ENCODE assay signal across 8 cellular contexts in the genomic region with DNA sequence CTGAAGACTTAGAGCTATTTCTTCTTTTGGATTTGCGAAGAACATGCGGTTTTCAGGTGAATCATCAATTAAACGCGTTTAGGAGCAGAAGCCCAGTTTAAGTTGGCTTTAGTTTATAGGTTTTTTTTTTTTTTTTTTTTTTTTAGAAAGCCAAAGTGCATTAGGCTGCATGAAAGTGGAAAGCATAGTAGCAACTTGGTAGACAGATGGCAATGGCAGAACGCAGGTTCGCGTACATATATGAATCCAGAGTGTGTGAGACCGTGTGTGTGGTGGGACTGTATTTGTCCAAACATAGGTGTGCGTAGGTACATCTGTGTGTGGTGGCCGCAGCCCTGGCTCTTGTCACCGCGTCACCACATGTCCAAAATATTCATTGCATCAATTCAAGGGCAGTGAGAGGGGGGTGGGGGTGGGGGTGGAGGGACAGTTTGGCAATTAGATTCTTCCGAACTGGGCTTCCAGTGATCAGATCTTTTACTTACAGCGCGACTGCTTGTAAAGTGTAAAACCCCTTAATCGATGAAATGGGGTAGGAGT. TPM values are rescaled to one million over a fixed set of nuclear protein-coding genes. Genes with fewer than 3 reads are reported as not detected.
DNase-seq lines count a peak whose midpoint lies in the region; ATAC-seq and TF ChIP-seq lines count a peak whose summit lies in the region.

No MANE protein-coding gene starts in this region.

- no peaks in the 10 kb centered on the region for H3K9me3 Mint-ChIP-seq in activated T-helper 2 cell treated with anti-CD3 and anti-CD28 coated beads, Interferon-gamma antibody, Interleukin-2, Interleukin-4, amounts not matched to agents 10 μg/mL and 5 μg/mL and 100 μg/mL, durations not matched to agents 14 hours and 24 hours and 36 hours

- no peaks in the 10 kb centered on the region for H3K36me3 ChIP-seq in gastroesophageal sphincter
- H3K36me3 ChIP-seq in neutrophil: no peaks in the 10 kb centered on the region

- H3K9me3 ChIP-seq in gastroesophageal sphincter (no peaks in the 10 kb centered on the region), neutrophil (no peaks in the 10 kb centered on the region)

- no peaks in the 10 kb centered on the region for H3K36me3 Mint-ChIP-seq in activated T-helper 2 cell treated with anti-CD3 and anti-CD28 coated beads, Interferon-gamma antibody, Interleukin-2, Interleukin-4, amounts not matched to agents 10 μg/mL and 5 μg/mL and 100 μg/mL, durations not matched to agents 14 hours and 24 hours and 36 hours (ENCODE audit: low read depth)

- peaks cover 0 to 28% (median 4%) of the 10 kb centered on the region in 3 donors for H3K4me1 ChIP-seq in gastroesophageal sphincter
- H3K4me1 ChIP-seq in neutrophil (ENCODE audit: control insufficient read depth in 1 of 2, insufficient read depth in 1 of 2, low read depth in 1 of 2, low read length in 1 of 2): peaks cover 27 to 29% of the 10 kb centered on the region in 2 experiments

- peak overlapping the region; percentile 99 for H3K27ac Mint-ChIP-seq in activated T-helper 2 cell treated with anti-CD3 and anti-CD28 coated beads, Interferon-gamma antibody, Interleukin-2, Interleukin-4, amounts not matched to agents 10 μg/mL and 5 μg/mL and 100 μg/mL, durations not matched to agents 14 hours and 24 hours and 36 hours

- H3K27me3 ChIP-seq in gastroesophageal sphincter (no peaks in the 10 kb centered on the region), neutrophil (no peaks in the 10 kb centered on the region)

- peak overlapping the region; percentile 96 for H3K4me3 Mint-ChIP-seq in activated T-helper 2 cell treated with anti-CD3 and anti-CD28 coated beads, Interferon-gamma antibody, Interleukin-2, Interleukin-4, amounts not matched to agents 10 μg/mL and 5 μg/mL and 100 μg/mL, durations not matched to agents 14 hours and 24 hours and 36 hours (ENCODE audit: low read depth)

- H3K4me3 ChIP-seq in gastroesophageal sphincter (peak overlapping the region; percentile 71 to 83), neutrophil (ENCODE audit: low read depth in 1 of 2, low read length in 1 of 2) (peak overlapping the region; percentile 91 to 94)

- peak; percentile 9 for ATAC-seq in Right ventricle myocardium superior (ENCODE audit: poor library complexity)
- ATAC-seq in Right ventricle myocardium inferior: no peak
- ATAC-seq in gastroesophageal sphincter: no peak
- no peak for ATAC-seq in GM19463 (IDR thresholded peaks at IDR 0.05; ENCODE audit: unreplicated experiment)
- no peak for ATAC-seq in GM18498 (IDR thresholded peaks at IDR 0.05; ENCODE audit: unreplicated experiment)

- H3K27ac ChIP-seq in gastroesophageal sphincter (peak overlapping the region; percentile 94 to 99 (median 98)), neutrophil (peak overlapping the region; percentile 96)

- TF ChIP-seq EP300 in gastroesophageal sphincter (IDR thresholded peaks at IDR 0.05): no peak

- intact Hi-C loops in Right ventricle myocardium superior (cut with DNase I): loop anchor here (10.0 kb wide), 1 partner anchor 54 kb away; no protein-coding TSS in a partner anchor
- intact Hi-C loops in Right ventricle myocardium inferior (cut with DNase I): loop anchor here (2.0 to 10.0 kb wide), 6 partner anchors 34 to 524 kb away; partner anchors contain the start of genes C4orf33, PGRMC2 and SCLT1
- intact Hi-C loops in activated T-helper 2 cell treated with anti-CD3 and anti-CD28 coated beads, Interferon-gamma antibody, Interleukin-2, Interleukin-4, amounts not matched to agents 10 μg/mL and 5 μg/mL and 100 μg/mL, durations not matched to agents 14 hours and 24 hours and 36 hours (cut with micrococcal nuclease): loop anchor here (2.0 kb wide), 1 partner anchor 930 kb away; the partner anchor contains the start of gene PLK4

- TF ChIP-seq CTCF in gastroesophageal sphincter (IDR thresholded peaks at IDR 0.05): no peak
- no peak for TF ChIP-seq CTCF in neutrophil (IDR thresholded peaks at IDR 0.05)

- 0% methylated on average over 4 to 14 of the region's 16 CpGs for WGBS in gastroesophageal sphincter (ENCODE audit: low coverage in 1 of 2), 2 donors

- peaks cover 11% of the 10 kb centered on the region for H3K4me1 Mint-ChIP-seq in activated T-helper 2 cell treated with anti-CD3 and anti-CD28 coated beads, Interferon-gamma antibody, Interleukin-2, Interleukin-4, amounts not matched to agents 10 μg/mL and 5 μg/mL and 100 μg/mL, durations not matched to agents 14 hours and 24 hours and 36 hours (ENCODE audit: low read depth)

- H3K27me3 Mint-ChIP-seq in activated T-helper 2 cell treated with anti-CD3 and anti-CD28 coated beads, Interferon-gamma antibody, Interleukin-2, Interleukin-4, amounts not matched to agents 10 μg/mL and 5 μg/mL and 100 μg/mL, durations not matched to agents 14 hours and 24 hours and 36 hours (ENCODE audit: low read depth): no peaks in the 10 kb centered on the region

- DNase-seq in Right ventricle myocardium superior: peak; percentile 59
- DNase-seq in Right ventricle myocardium inferior (ENCODE audit: missing footprints): no peak
- peak; percentile 54 for DNase-seq in NCI-H748 treated with DMSO at 0.1 percent for 48 hours (lab: John Stamatoyannopoulos, UW)
- DNase-seq in activated T-helper 2 cell treated with anti-CD3 and anti-CD28 coated beads, Interferon-gamma antibody, Interleukin-2, Interleukin-4, amounts not matched to agents 10 μg/mL and 5 μg/mL and 100 μg/mL, durations not matched to agents 14 hours and 24 hours and 36 hours (ENCODE audit: low spot score): peak; percentile 15

- TF ChIP-seq POLR2A in gastroesophageal sphincter (IDR thresholded peaks at IDR 0.05): no peak

RNA-seq across cellular contexts. Expression of gene JADE1, which starts 0.9 kb away (rescaled TPM):
- 26.0 TPM for total RNA-seq in Right ventricle myocardium superior
- total RNA-seq in Right ventricle myocardium inferior: 24.3 TPM
- 33.6 and 37.8 TPM in 2 replicates for total RNA-seq in activated T-helper 2 cell treated with anti-CD3 and anti-CD28 coated beads, Interferon-gamma antibody, Interleukin-2, Interleukin-4, amounts not matched to agents 10 μg/mL and 5 μg/mL and 100 μg/mL, durations not matched to agents 14 hours and 24 hours and 36 hours
- 100 to 1,000 TPM in 1 of 4 donors, 10 to 100 TPM in 3; 45.5 to 112 (median 63.5) TPM for total RNA-seq in gastroesophageal sphincter
